ENCODE assay signal across 9 cellular contexts in the genomic region with DNA sequence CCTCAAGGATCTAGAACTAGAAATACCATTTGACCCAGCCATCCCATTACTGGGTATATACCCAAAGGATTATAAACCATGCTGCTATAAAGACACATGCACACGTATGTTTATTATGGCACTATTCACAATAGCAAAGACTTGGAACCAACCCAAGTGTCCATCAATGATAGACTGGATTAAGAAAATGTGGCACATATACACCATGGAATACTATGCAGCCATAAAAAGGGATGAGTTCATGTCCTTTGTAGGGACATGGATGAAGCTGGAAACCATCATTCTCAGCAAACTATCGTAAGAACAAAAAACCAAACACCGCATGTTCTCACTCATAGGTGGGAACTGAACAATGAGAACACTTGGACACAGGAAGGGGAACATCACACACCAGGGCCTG. TPM values are rescaled to one million over a fixed set of nuclear protein-coding genes. Genes with fewer than 3 reads are reported as not detected.
"Had no signal": no experiment of that assay in that cellular context is flagged by ENCODE, and none has a peak within 500 bp of the region (broad histone marks: within the 10 kb centered on the region; RNA-seq: fewer than 3 reads in every experiment).

No MANE protein-coding gene starts in this region.

RNA-seq across cellular contexts. Expression of a gene that starts 30.0 kb away (rescaled TPM):
- total RNA-seq: dermis blood vessel endothelial cell, endothelial cell of umbilical vein, epithelial cell of proximal tubule, foreskin keratinocyte, left ventricle myocardium superior, lower lobe of right lung, lung microvascular endothelial cell, mesenteric fat pad, mucosa of descending colon had no signal
